11 cellular contexts compared by ENCODE assay signal in genomic region chr3:106255870-106256248, GRCh38.
DNase-seq lines count a peak whose midpoint lies in the region; ATAC-seq, FAIRE-seq and TF ChIP-seq lines count a peak whose summit lies in the region.
"Had no signal": no experiment of that assay in that cellular context is flagged by ENCODE, and none has a peak within 500 bp of the region (broad histone marks: within the 10 kb centered on the region; RNA-seq: fewer than 3 reads in every experiment).

No MANE protein-coding gene starts in this region.

- FAIRE-seq in GM12892 (lab: Jason Lieb, UNC) (peak; percentile 98), RCC 7860 (lab: Jason Lieb, UNC) (no peak)

- H3K9me3 ChIP-seq in T-helper 17 cell (ENCODE audit: control insufficient read depth, low read length, poor library complexity, severe bottlenecking): peaks cover 3% of the 10 kb centered on the region

- DNase-seq in GM12892 (ENCODE audit: insufficient read length) (peak; percentile 17), T-helper 17 cell (no peak), AG08396 (ENCODE audit: low spot score) (no peak), RCC 7860 (ENCODE audit: low spot score) (no peak), NCI-H526 treated with DMSO at 0.1 percent for 48 hours (lab: John Stamatoyannopoulos, UW) (no peak), NCI-H2081 treated with DMSO at 0.1 percent for 48 hours (lab: John Stamatoyannopoulos, UW) (no peak)
- DNase-seq: amygdala; CD4-positive, CD25-positive, alpha-beta regulatory T cell; mammary epithelial cell had no signal

- H3K36me3 Mint-ChIP-seq in T-helper 17 cell (ENCODE audit: low read depth): no peaks in the 10 kb centered on the region
- H3K36me3 Mint-ChIP-seq: CD4-positive, CD25-positive, alpha-beta regulatory T cell had no signal

- TF ChIP-seq POLR2A in GM12892 (IDR thresholded peaks at IDR 0.05; ENCODE audit: low read depth, low read length): peak; percentile 72; the same call in 1 of the 2 replicates

- H3K4me1 Mint-ChIP-seq in T-helper 17 cell: no peaks in the 10 kb centered on the region

- H3K27me3 Mint-ChIP-seq in T-helper 17 cell: no peaks in the 10 kb centered on the region
- H3K27me3 Mint-ChIP-seq: CD4-positive, CD25-positive, alpha-beta regulatory T cell had no signal

- ATAC-seq in GM19452 (IDR thresholded peaks at IDR 0.05; ENCODE audit: unreplicated experiment) (peak; percentile 92), HG02981 (IDR thresholded peaks at IDR 0.05; ENCODE audit: unreplicated experiment) (peak; percentile 93), T-helper 17 cell (peak; percentile 73)

- no peak overlapping the region for H3K4me3 Mint-ChIP-seq in T-helper 17 cell
- H3K4me3 Mint-ChIP-seq: CD4-positive, CD25-positive, alpha-beta regulatory T cell had no signal

- no peak overlapping the region for H3K27ac Mint-ChIP-seq in T-helper 17 cell
- H3K27ac Mint-ChIP-seq: CD4-positive, CD25-positive, alpha-beta regulatory T cell had no signal
